In the genomic region with DNA sequence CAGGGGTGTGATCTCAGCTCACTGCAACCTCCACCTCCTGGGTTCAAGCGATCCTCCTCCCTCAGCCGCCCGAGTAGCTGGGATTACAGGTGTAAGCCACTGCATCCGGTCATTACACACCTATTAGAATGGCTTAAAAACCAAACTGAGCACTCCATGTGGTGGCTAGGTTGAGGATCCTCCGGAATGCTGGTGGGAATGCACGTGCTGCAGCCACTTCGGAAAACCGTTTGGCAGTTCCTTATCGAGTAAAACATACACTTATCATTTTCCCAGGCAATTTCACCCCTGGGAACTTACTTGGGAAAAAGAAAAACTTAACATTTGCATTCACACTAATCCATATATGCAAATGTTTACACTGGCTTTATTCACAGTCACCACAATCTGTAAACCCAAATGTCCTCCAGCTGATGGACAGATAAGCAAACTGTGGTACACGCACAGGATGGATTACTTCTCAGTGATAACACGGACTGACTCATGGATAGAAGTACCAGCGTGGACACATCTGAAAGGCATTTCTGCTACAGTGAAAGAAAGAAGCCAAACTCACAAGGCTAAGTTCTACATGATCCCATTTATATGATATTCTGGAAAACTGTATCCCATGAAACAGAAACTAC, we compare ENCODE assay signal across 1 cellular context.
TF ChIP-seq lines count a peak whose summit lies in the region.

No MANE protein-coding gene starts in this region.

TF ChIP-seq in K562, 482 proteins besides CTCF, POLR2A, EP300 and RAD21 (continued from another document and continues in another):
- no peak for TF ChIP-seq ZZZ3 (IDR thresholded peaks at IDR 0.05)
- TF ChIP-seq ZNF764 (CRISPR knock-in tag; IDR thresholded peaks at IDR 0.05; ENCODE audit: low read depth), result no peak
- no peak for TF ChIP-seq MAX (CRISPR knock-in tag; IDR thresholded peaks at IDR 0.05)
- no peak for TF ChIP-seq ETV1 (tag; conservative IDR thresholded peaks at IDR 0.05; ENCODE audit: low read depth)
- TF ChIP-seq TCF7 (IDR thresholded peaks at IDR 0.05; ENCODE audit: borderline replicate concordance), result no peak
- 0 out of 4 replicates have a peak, but pooled peaks of 1 of the 2 experiments have one; percentile 13 for TF ChIP-seq FOXK2 (conservative IDR thresholded peaks at IDR 0.05 in 1 of 2, IDR thresholded peaks at IDR 0.05 in 1 of 2; ENCODE audit: low read depth in 2 of 2)
- TF ChIP-seq, protein P1, sequence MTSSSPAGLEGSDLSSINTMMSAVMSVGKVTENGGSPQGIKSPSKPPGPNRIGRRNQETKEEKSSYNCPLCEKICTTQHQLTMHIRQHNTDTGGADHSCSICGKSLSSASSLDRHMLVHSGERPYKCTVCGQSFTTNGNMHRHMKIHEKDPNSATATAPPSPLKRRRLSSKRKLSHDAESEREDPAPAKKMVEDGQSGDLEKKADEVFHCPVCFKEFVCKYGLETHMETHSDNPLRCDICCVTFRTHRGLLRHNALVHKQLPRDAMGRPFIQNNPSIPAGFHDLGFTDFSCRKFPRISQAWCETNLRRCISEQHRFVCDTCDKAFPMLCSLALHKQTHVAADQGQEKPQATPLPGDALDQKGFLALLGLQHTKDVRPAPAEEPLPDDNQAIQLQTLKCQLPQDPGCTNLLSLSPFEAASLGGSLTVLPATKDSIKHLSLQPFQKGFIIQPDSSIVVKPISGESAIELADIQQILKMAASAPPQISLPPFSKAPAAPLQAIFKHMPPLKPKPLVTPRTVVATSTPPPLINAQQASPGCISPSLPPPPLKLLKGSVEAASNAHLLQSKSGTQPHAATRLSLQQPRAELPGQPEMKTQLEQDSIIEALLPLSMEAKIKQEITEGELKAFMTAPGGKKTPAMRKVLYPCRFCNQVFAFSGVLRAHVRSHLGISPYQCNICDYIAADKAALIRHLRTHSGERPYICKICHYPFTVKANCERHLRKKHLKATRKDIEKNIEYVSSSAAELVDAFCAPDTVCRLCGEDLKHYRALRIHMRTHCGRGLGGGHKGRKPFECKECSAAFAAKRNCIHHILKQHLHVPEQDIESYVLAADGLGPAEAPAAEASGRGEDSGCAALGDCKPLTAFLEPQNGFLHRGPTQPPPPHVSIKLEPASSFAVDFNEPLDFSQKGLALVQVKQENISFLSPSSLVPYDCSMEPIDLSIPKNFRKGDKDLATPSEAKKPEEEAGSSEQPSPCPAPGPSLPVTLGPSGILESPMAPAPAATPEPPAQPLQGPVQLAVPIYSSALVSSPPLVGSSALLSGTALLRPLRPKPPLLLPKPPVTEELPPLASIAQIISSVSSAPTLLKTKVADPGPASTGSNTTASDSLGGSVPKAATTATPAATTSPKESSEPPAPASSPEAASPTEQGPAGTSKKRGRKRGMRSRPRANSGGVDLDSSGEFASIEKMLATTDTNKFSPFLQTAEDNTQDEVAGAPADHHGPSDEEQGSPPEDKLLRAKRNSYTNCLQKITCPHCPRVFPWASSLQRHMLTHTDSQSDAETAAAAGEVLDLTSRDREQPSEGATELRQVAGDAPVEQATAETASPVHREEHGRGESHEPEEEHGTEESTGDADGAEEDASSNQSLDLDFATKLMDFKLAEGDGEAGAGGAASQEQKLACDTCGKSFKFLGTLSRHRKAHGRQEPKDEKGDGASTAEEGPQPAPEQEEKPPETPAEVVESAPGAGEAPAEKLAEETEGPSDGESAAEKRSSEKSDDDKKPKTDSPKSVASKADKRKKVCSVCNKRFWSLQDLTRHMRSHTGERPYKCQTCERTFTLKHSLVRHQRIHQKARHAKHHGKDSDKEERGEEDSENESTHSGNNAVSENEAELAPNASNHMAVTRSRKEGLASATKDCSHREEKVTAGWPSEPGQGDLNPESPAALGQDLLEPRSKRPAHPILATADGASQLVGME (CRISPR knock-in tag; IDR thresholded peaks at IDR 0.05), result no peak
- no peak for TF ChIP-seq ZC3H8 (IDR thresholded peaks at IDR 0.05)
- no peak; a peak in 1 of 4 replicates for TF ChIP-seq HDAC1 (IDR thresholded peaks at IDR 0.05)
- TF ChIP-seq RB1 (IDR thresholded peaks at IDR 0.05; ENCODE audit: low read depth), result no peak
- no peak for TF ChIP-seq SIRT6 (IDR thresholded peaks at IDR 0.05; ENCODE audit: low read depth, low read length)
- TF ChIP-seq, protein P2, sequence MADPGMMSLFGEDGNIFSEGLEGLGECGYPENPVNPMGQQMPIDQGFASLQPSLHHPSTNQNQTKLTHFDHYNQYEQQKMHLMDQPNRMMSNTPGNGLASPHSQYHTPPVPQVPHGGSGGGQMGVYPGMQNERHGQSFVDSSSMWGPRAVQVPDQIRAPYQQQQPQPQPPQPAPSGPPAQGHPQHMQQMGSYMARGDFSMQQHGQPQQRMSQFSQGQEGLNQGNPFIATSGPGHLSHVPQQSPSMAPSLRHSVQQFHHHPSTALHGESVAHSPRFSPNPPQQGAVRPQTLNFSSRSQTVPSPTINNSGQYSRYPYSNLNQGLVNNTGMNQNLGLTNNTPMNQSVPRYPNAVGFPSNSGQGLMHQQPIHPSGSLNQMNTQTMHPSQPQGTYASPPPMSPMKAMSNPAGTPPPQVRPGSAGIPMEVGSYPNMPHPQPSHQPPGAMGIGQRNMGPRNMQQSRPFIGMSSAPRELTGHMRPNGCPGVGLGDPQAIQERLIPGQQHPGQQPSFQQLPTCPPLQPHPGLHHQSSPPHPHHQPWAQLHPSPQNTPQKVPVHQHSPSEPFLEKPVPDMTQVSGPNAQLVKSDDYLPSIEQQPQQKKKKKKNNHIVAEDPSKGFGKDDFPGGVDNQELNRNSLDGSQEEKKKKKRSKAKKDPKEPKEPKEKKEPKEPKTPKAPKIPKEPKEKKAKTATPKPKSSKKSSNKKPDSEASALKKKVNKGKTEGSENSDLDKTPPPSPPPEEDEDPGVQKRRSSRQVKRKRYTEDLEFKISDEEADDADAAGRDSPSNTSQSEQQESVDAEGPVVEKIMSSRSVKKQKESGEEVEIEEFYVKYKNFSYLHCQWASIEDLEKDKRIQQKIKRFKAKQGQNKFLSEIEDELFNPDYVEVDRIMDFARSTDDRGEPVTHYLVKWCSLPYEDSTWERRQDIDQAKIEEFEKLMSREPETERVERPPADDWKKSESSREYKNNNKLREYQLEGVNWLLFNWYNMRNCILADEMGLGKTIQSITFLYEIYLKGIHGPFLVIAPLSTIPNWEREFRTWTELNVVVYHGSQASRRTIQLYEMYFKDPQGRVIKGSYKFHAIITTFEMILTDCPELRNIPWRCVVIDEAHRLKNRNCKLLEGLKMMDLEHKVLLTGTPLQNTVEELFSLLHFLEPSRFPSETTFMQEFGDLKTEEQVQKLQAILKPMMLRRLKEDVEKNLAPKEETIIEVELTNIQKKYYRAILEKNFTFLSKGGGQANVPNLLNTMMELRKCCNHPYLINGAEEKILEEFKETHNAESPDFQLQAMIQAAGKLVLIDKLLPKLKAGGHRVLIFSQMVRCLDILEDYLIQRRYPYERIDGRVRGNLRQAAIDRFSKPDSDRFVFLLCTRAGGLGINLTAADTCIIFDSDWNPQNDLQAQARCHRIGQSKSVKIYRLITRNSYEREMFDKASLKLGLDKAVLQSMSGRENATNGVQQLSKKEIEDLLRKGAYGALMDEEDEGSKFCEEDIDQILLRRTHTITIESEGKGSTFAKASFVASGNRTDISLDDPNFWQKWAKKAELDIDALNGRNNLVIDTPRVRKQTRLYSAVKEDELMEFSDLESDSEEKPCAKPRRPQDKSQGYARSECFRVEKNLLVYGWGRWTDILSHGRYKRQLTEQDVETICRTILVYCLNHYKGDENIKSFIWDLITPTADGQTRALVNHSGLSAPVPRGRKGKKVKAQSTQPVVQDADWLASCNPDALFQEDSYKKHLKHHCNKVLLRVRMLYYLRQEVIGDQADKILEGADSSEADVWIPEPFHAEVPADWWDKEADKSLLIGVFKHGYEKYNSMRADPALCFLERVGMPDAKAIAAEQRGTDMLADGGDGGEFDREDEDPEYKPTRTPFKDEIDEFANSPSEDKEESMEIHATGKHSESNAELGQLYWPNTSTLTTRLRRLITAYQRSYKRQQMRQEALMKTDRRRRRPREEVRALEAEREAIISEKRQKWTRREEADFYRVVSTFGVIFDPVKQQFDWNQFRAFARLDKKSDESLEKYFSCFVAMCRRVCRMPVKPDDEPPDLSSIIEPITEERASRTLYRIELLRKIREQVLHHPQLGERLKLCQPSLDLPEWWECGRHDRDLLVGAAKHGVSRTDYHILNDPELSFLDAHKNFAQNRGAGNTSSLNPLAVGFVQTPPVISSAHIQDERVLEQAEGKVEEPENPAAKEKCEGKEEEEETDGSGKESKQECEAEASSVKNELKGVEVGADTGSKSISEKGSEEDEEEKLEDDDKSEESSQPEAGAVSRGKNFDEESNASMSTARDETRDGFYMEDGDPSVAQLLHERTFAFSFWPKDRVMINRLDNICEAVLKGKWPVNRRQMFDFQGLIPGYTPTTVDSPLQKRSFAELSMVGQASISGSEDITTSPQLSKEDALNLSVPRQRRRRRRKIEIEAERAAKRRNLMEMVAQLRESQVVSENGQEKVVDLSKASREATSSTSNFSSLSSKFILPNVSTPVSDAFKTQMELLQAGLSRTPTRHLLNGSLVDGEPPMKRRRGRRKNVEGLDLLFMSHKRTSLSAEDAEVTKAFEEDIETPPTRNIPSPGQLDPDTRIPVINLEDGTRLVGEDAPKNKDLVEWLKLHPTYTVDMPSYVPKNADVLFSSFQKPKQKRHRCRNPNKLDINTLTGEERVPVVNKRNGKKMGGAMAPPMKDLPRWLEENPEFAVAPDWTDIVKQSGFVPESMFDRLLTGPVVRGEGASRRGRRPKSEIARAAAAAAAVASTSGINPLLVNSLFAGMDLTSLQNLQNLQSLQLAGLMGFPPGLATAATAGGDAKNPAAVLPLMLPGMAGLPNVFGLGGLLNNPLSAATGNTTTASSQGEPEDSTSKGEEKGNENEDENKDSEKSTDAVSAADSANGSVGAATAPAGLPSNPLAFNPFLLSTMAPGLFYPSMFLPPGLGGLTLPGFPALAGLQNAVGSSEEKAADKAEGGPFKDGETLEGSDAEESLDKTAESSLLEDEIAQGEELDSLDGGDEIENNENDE (IDR thresholded peaks at IDR 0.05; ENCODE audit: low read depth, low read length), result no peak
- no peak for TF ChIP-seq SIX5 (IDR thresholded peaks at IDR 0.05; ENCODE audit: borderline replicate concordance in 1 of 2, insufficient read depth in 1 of 2, low read depth in 1 of 2, low read length in 2 of 2)
- no peak for TF ChIP-seq BRCA1 (IDR thresholded peaks at IDR 0.05)
- TF ChIP-seq BRCA1 (CRISPR knock-in tag; IDR thresholded peaks at IDR 0.05), result no peak
- TF ChIP-seq, protein P3, sequence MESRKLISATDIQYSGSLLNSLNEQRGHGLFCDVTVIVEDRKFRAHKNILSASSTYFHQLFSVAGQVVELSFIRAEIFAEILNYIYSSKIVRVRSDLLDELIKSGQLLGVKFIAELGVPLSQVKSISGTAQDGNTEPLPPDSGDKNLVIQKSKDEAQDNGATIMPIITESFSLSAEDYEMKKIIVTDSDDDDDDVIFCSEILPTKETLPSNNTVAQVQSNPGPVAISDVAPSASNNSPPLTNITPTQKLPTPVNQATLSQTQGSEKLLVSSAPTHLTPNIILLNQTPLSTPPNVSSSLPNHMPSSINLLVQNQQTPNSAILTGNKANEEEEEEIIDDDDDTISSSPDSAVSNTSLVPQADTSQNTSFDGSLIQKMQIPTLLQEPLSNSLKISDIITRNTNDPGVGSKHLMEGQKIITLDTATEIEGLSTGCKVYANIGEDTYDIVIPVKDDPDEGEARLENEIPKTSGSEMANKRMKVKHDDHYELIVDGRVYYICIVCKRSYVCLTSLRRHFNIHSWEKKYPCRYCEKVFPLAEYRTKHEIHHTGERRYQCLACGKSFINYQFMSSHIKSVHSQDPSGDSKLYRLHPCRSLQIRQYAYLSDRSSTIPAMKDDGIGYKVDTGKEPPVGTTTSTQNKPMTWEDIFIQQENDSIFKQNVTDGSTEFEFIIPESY (CRISPR knock-in tag; IDR thresholded peaks at IDR 0.05), result no peak
- peak; percentile 83 for TF ChIP-seq TCF3 (CRISPR knock-in tag; IDR thresholded peaks at IDR 0.05)
- no peak for TF ChIP-seq PHF20 (IDR thresholded peaks at IDR 0.05; ENCODE audit: partially characterized antibody)
- no peak for TF ChIP-seq KHSRP (IDR thresholded peaks at IDR 0.05)
